7 cellular contexts compared by ENCODE assay signal in genomic region chr4:2365054-2365912, GRCh38. TPM values are rescaled to one million over a fixed set of nuclear protein-coding genes. Genes with fewer than 3 reads are reported as not detected.
DNase-seq lines count a peak whose midpoint lies in the region; ATAC-seq and TF ChIP-seq lines count a peak whose summit lies in the region.

No MANE protein-coding gene starts in this region.

- intact Hi-C loops in ascending aorta (cut with DNase I), result no loop called here

- H3K9me3 ChIP-seq in ascending aorta (no peaks in the 10 kb centered on the region), right atrium auricular region (peaks cover 0 to 10% of the 10 kb centered on the region in 2 donors)

- H3K27me3 Mint-ChIP-seq in IgD-negative memory B cell, result peaks cover 2% of the 10 kb centered on the region

- H3K4me3 ChIP-seq in ascending aorta (peak overlapping the region; percentile 40 to 79), right atrium auricular region (peak overlapping the region; percentile 34 to 62)

- H3K4me1 ChIP-seq in ascending aorta (peaks cover 7 to 11% of the 10 kb centered on the region in 2 donors), right atrium auricular region (peaks cover 0 to 23% of the 10 kb centered on the region in 2 donors)

- TF ChIP-seq CTCF in ascending aorta (IDR thresholded peaks at IDR 0.05) (no peak), right atrium auricular region (IDR thresholded peaks at IDR 0.05) (no peak)

- peaks cover 0 to 8% (median 2%) of the 10 kb centered on the region in 3 donors for H3K4me1 Mint-ChIP-seq in IgD-negative memory B cell

- no peak for ATAC-seq in stimulated activated naive CD8-positive, alpha-beta T cell treated with anti-CD3 and anti-CD28 coated beads, Interleukin-15, Interleukin-2, amounts not matched to agents 100 U/mL and 50 U/mL, for 24 hours
- no peak for ATAC-seq in HG02981 (IDR thresholded peaks at IDR 0.05; ENCODE audit: unreplicated experiment)
- ATAC-seq in GM18520 (IDR thresholded peaks at IDR 0.05; ENCODE audit: unreplicated experiment), result no peak

- H3K36me3 Mint-ChIP-seq in IgD-negative memory B cell, result peaks cover 1% of the 10 kb centered on the region

- no peaks in the 10 kb centered on the region for H3K36me3 ChIP-seq in ascending aorta
- H3K36me3 ChIP-seq in right atrium auricular region, result no peaks in the 10 kb centered on the region

- H3K27me3 ChIP-seq in ascending aorta (no peaks in the 10 kb centered on the region), right atrium auricular region (no peaks in the 10 kb centered on the region)

- H3K9me3 Mint-ChIP-seq in IgD-negative memory B cell, result peaks cover 0 to 3% (median 3%) of the 10 kb centered on the region in 3 donors

- H3K27ac Mint-ChIP-seq in IgD-negative memory B cell, result peak overlapping the region in 1 of 3 donors; percentile 10

- H3K4me3 Mint-ChIP-seq in IgD-negative memory B cell, result peak overlapping the region in 3 of 4 donors; percentile 17 to 72 (median 57)

- DNase-seq in ascending aorta (ENCODE audit: low spot score in 2 of 2) (peak in 1 of 2 donors; percentile 60), right atrium auricular region (ENCODE audit: low spot score) (no peak), COLO829 (ENCODE audit: low spot score) (no peak)
- DNase-seq in stimulated activated naive CD8-positive, alpha-beta T cell treated with anti-CD3 and anti-CD28 coated beads, Interleukin-15, Interleukin-2, amounts not matched to agents 100 U/mL and 50 U/mL, for 24 hours, result peak; percentile 17

- H3K27ac ChIP-seq in ascending aorta (peak overlapping the region in 1 of 2 donors; percentile 1), right atrium auricular region (peak overlapping the region in 1 of 2 donors; percentile 35)

RNA-seq across cellular contexts. Expression of gene ZFYVE28, which starts 53.2 kb away (rescaled TPM):
- polyA plus RNA-seq in IgD-negative memory B cell, result 1.0 TPM
- total RNA-seq in ascending aorta (12.3 TPM), right atrium auricular region (1 to 10 TPM; 3.4 to 6.0 TPM)

RNA-seq across cellular contexts. Expression of gene CFAP99, which starts 53.5 kb away (rescaled TPM):
- not detected for polyA plus RNA-seq in IgD-negative memory B cell
- total RNA-seq in ascending aorta (not detected), right atrium auricular region (not detected)
